ENCODE assay signal across 18 cellular contexts in the genomic region with DNA sequence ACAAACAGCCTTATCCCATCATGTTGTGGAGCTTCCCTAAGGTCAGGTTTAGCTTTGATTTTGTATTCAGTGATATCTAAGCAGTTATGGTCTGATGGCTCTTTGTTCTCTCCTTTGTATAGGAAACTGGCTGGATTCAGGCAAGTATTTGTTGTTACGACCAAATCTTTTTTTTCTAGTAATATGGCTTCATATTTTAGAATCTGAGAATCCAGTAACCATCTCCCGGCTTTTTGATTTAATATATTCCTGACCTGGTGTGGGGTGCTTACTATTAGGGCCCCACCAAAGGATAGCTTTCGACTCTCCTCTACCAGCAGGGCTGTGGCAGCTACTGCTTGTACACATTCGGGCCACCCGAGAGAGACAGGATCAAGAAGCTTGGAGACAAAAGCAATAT.
"Had no signal": no experiment of that assay in that cellular context is flagged by ENCODE, and none has a peak within 500 bp of the region (broad histone marks: within the 10 kb centered on the region; RNA-seq: fewer than 3 reads in every experiment).

No MANE protein-coding gene starts in this region.

- H3K4me1 ChIP-seq: right lobe of liver had no signal

- H3K4me3 Mint-ChIP-seq: naive thymus-derived CD8-positive, alpha-beta T cell had no signal

- H3K27me3 ChIP-seq: esophagus muscularis mucosa, gastrocnemius medialis, heart right ventricle, right lobe of liver, spleen, upper lobe of right lung, vagina had no signal

- H3K9me3 ChIP-seq: gastrocnemius medialis, mucosa of descending colon, psoas muscle, right lobe of liver, upper lobe of right lung, vagina had no signal

- H3K27ac ChIP-seq: esophagus muscularis mucosa, gastrocnemius medialis, psoas muscle, right lobe of liver, upper lobe of right lung, vagina had no signal

- H3K27me3 Mint-ChIP-seq: naive thymus-derived CD8-positive, alpha-beta T cell had no signal

- H3K4me3 ChIP-seq: esophagus muscularis mucosa, gastrocnemius medialis, heart right ventricle, mucosa of descending colon, psoas muscle, right lobe of liver, spleen, upper lobe of right lung, vagina had no signal

- H3K36me3 ChIP-seq: gastrocnemius medialis, heart right ventricle, right lobe of liver, upper lobe of right lung, vagina had no signal

- DNase-seq: cortex of kidney; effector memory CD4-positive, alpha-beta T cell; gastrocnemius medialis; heart right ventricle; hypothalamus; kidney glomerular epithelial cell; mucosa of descending colon; naive thymus-derived CD8-positive, alpha-beta T cell; psoas muscle; retina; right lobe of liver; spleen; stimulated activated CD4-positive, alpha-beta T cell treated with anti-CD3 and anti-CD28 coated beads, Interleukin-15, amount 100 ng/mL, for 24 hours; stimulated activated CD4-positive, alpha-beta T cell treated with anti-CD3 and anti-CD28 coated beads, Interleukin-1b, Interleukin-23, amount 100 ng/mL, for 48 hours; stimulated activated naive CD4-positive, alpha-beta T cell treated with Interleukin-2 at 50 U/mL for 16 hours; upper lobe of right lung had no signal

- ATAC-seq: gastrocnemius medialis; heart right ventricle; mucosa of descending colon; naive thymus-derived CD8-positive, alpha-beta T cell; psoas muscle had no signal
